ENCODE assay signal across 24 cellular contexts in the genomic region with DNA sequence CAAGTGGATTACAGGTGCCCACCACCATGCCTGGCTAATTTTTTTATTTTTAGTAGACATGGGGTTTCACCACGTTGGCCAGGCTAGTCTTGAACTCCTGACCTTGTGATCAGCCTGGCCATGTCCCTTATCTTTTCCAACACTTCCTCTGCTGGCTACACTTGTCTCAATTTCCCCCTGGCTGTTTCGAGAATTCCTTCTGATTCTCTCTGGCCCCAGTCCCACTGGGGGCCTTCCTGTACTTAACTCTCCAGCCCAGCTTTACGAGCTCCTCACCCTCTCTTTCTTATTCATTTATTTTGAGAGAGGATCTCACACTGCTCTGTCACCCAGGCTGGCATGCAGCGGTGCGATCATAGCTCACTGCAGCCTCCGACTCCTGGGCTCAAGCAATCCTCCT.
"Had no signal": no experiment of that assay in that cellular context is flagged by ENCODE, and none has a peak within 500 bp of the region (broad histone marks: within the 10 kb centered on the region; RNA-seq: fewer than 3 reads in every experiment).

No MANE protein-coding gene starts in this region.

- ATAC-seq: esophagus mucosa; naive thymus-derived CD4-positive, alpha-beta T cell; pancreas; psoas muscle; stimulated activated naive CD8-positive, alpha-beta T cell treated with anti-CD3 and anti-CD28 coated beads, Interleukin-15, Interleukin-2, amounts not matched to agents 100 U/mL and 50 U/mL, for 24 hours had no signal

- DNase-seq: cerebellar nuclear complex; effector CD4-positive, alpha-beta T cell; endodermal cell; heart right ventricle; hypothalamus; kidney glomerular epithelial cell; mammary epithelial cell; naive thymus-derived CD4-positive, alpha-beta T cell; psoas muscle; retina; sigmoid colon; stimulated activated CD4-positive, alpha-beta T cell treated with anti-CD3 and anti-CD28 coated beads, Interleukin-12 subunit alpha, Interleukin-12 subunit beta, amount 100 ng/mL, for 4 hours; stimulated activated naive CD8-positive, alpha-beta T cell treated with anti-CD3 and anti-CD28 coated beads, Interleukin-15, Interleukin-2, amounts not matched to agents 100 U/mL and 50 U/mL, for 24 hours; thyroid gland; uterus had no signal

- H3K27ac ChIP-seq: heart right ventricle, pancreas, psoas muscle, sigmoid colon, skin epidermis, suprapubic skin, thyroid gland, uterus had no signal

- H3K9me3 Mint-ChIP-seq: endodermal cell; naive thymus-derived CD4-positive, alpha-beta T cell; neural crest cell; type B pancreatic cell had no signal

- H3K27me3 Mint-ChIP-seq: type B pancreatic cell had no signal

- FAIRE-seq: colon, frontal cortex, islet of Langerhans, pancreas had no signal

- H3K36me3 ChIP-seq: uterus had no signal

- H3K27me3 ChIP-seq: heart right ventricle, pancreas, sigmoid colon, suprapubic skin, thyroid gland, uterus had no signal

- H3K4me1 ChIP-seq: pancreas, psoas muscle, thyroid gland, uterus had no signal

- H3K4me3 Mint-ChIP-seq: endodermal cell; naive thymus-derived CD4-positive, alpha-beta T cell; neural crest cell; type B pancreatic cell had no signal

- H3K9me3 ChIP-seq: heart right ventricle, pancreas, psoas muscle, sigmoid colon, suprapubic skin, thyroid gland, uterus had no signal

- H3K4me3 ChIP-seq: heart right ventricle, pancreas, psoas muscle, sigmoid colon, skin epidermis, suprapubic skin, thyroid gland, uterus had no signal

- H3K4me1 Mint-ChIP-seq: endodermal cell, neural crest cell had no signal

- H3K27ac Mint-ChIP-seq: type B pancreatic cell had no signal
